29 cellular contexts compared by ENCODE assay signal in the genomic region with DNA sequence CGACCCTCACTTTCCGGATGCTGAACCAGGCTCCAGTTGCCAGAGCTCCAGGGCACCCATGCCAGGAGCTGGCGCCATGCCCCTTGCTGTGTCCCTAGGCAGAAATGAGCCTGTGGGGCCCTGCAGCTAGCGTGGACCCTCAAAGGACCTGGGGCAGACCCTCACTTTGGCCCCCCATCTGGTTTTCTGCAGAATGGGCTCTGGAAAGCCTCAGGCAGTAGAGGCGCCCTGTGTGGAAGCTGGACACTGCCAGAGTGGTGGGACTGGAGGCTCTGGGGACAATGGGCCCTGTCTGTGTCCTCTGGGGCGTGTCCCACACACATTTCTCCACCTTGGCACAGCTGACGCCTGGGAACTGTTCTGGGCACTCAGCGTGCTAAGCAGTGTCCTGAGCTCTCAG.
"Had no signal": no experiment of that assay in that cellular context is flagged by ENCODE, and none has a peak within 500 bp of the region (broad histone marks: within the 10 kb centered on the region; RNA-seq: fewer than 3 reads in every experiment).

No MANE protein-coding gene starts in this region.

- H3K9me3 ChIP-seq: esophagus squamous epithelium, gastroesophageal sphincter had no signal

- H3K27me3 ChIP-seq: brain microvascular endothelial cell, esophagus squamous epithelium, gastroesophageal sphincter had no signal

- H3K4me3 ChIP-seq: esophagus squamous epithelium, gastroesophageal sphincter had no signal

- ATAC-seq: activated CD4-positive, CD25-positive, alpha-beta regulatory T cell treated with anti-CD3 and anti-CD28 coated beads, Interleukin-2, amount 50 U/mL, for 24 hours; activated CD8-positive, alpha-beta T cell treated with anti-CD3 and anti-CD28 coated beads for 36 hours; activated T-cell treated with anti-CD3 and anti-CD28 coated beads, Interleukin-2, amount 50 U/mL, for 4 hours; activated T-helper 17 cell treated with anti-CD3 and anti-CD28 coated beads, Interleukin-2, amount 50 U/mL, for 72 hours; effector memory CD8-positive, alpha-beta T cell; gastroesophageal sphincter; T-helper 17 cell had no signal

- H3K27ac ChIP-seq: brain microvascular endothelial cell, epithelial cell of prostate, esophagus squamous epithelium, gastroesophageal sphincter, WERI-Rb-1 had no signal

- DNase-seq: activated B cell treated with CpG ODN at 0.5 μM for 24 hours; activated CD4-positive, alpha-beta T cell treated with anti-CD3 and anti-CD28 coated beads for 48 hours; activated CD4-positive, alpha-beta T cell treated with anti-CD3 and anti-CD28 coated beads, Interleukin-2, amount 50 U/mL, for 1 hour; activated CD4-positive, alpha-beta T cell treated with anti-CD3 and anti-CD28 coated beads, Interleukin-2, amount 50 U/mL, for 48 hours; activated CD8-positive, alpha-beta memory T cell treated with anti-CD3 and anti-CD28 coated beads for 24 hours; activated CD8-positive, alpha-beta T cell treated with anti-CD3 and anti-CD28 coated beads for 36 hours; activated effector memory CD4-positive, alpha-beta T cell treated with Interleukin-2 at 50 U/mL for 16 hours; activated gamma-delta T cell treated with Interleukin-2 at 50 U/mL for 16 hours; activated naive CD4-positive, alpha-beta T cell treated with anti-CD3 and anti-CD28 coated beads, Interleukin-2, amount 50 U/mL, for 16 hours; activated naive CD4-positive, alpha-beta T cell treated with Interleukin-2 at 50 U/mL for 16 hours; activated T-cell treated with anti-CD3 and anti-CD28 coated beads, Interleukin-2, amount 50 U/mL, for 4 hours; amniotic stem cell; anterior cingulate cortex; brain microvascular endothelial cell; caudate nucleus; cortex of kidney; dermis blood vessel endothelial cell; effector CD4-positive, alpha-beta T cell; effector memory CD8-positive, alpha-beta T cell; esophagus squamous epithelium; foreskin melanocyte; T-helper 1 cell; T-helper 17 cell; T1000; WERI-Rb-1 had no signal
